13 cellular contexts compared by ENCODE assay signal in the genomic region with DNA sequence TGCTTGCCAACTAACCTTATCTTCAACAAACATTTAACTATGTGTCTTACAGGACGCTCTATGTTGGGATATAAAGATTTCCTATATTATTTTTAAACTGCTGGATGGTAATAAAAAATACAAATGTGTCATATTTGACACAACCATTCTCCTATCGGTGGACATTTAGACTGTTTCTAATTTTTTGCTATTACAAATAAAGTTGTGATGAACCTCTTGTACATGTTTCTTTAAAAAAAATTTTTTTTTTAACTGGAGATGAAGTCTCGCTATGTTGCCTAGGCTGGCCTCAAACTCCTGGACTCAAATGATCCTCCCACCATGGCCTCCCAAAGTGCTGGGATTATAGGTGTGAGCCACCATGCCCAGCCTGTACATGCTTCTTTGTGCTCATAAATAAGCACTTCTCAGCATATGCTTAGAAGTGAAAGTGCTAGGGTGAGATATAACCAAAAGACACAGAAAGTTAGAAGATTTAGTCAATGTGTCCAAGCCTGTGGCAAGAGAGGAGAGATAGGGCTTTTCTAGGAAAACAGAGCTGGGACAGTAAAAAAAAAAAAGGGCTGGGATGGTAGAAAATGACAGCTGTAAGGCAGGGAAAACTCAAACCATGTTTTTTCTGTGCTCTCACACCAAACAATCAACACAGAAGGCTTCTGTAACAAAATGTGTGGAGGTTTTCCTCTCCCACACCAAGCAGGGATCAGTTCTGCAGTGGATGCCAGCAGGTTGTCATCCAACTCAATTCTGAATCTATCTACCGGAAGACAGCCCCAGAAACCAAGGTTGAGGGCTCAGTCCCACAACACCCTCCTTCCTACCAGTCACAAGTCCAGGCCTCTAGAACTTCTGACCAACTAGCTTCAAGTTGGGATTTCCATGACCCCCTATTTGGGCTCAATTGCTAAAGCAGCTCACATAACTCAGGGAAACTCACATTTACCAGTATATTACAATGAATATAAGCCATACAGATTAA.
A peak's percentile ranks its signal among the peaks of the same experiment; 100 is the strongest.
DNase-seq lines count a peak whose midpoint lies in the region; ATAC-seq and TF ChIP-seq lines count a peak whose summit lies in the region.
"Had no signal": no experiment of that assay in that cellular context is flagged by ENCODE, and none has a peak within 500 bp of the region (broad histone marks: within the 10 kb centered on the region; RNA-seq: fewer than 3 reads in every experiment).

No MANE protein-coding gene starts in this region.

- ATAC-seq in GM19455 (IDR thresholded peaks at IDR 0.05; ENCODE audit: unreplicated experiment) (no peak), WTC11 (no peak)

- no peaks in the 10 kb centered on the region for H3K27me3 Mint-ChIP-seq in progenitor cell of endocrine pancreas
- H3K27me3 Mint-ChIP-seq in activated CD4-positive, alpha-beta memory T cell treated with anti-CD3 and anti-CD28 coated beads, Interleukin-2, amount 10 ng/mL, durations not matched to agents 7 days and 5 days, result no peaks in the 10 kb centered on the region
- no peaks in the 10 kb centered on the region for H3K27me3 Mint-ChIP-seq in WTC11 (ENCODE audit: low read depth)

- peaks cover 0 to 9% (median 0%) of the 10 kb centered on the region in 11 experiments; a peak in 6 of 22 replicates for H4K20me1 ChIP-seq in BLaER1 treated with 17β-estradiol and CSF1 and Interleukin-3, amounts not matched to agents 10 nM and 100 nM

- peak overlapping the region; percentile 87 for H3K27ac Mint-ChIP-seq in progenitor cell of endocrine pancreas
- H3K27ac Mint-ChIP-seq in activated CD4-positive, alpha-beta memory T cell treated with anti-CD3 and anti-CD28 coated beads, Interleukin-2, amount 10 ng/mL, durations not matched to agents 7 days and 5 days, result no peak overlapping the region
- no peak overlapping the region; the same call in 1 of the 2 replicates for H3K27ac Mint-ChIP-seq in WTC11
- H3K27ac Mint-ChIP-seq: activated T-cell treated with anti-CD3 and anti-CD28 coated beads, Interleukin-2, amount 50 U/mL, for 72 hours had no signal

- peak overlapping the region; percentile 77 to 97 (median 84) for H3K27ac ChIP-seq in BLaER1 treated with 17β-estradiol and CSF1 and Interleukin-3, amounts not matched to agents 10 nM and 100 nM
- H3K27ac ChIP-seq in KOPT-K1 (ENCODE audit: low read depth, low read length, poor library complexity, severe bottlenecking) (peak overlapping the region; percentile 26), cingulate gyrus (ENCODE audit: low read depth, low read length) (peak overlapping the region; percentile 42)

- H3K9me3 ChIP-seq in BLaER1 treated with 17β-estradiol and CSF1 and Interleukin-3, amounts not matched to agents 10 nM and 100 nM (replicated peaks in 1 of 11), result peaks cover 0 to 5% (median 0%) of the 10 kb centered on the region in 11 experiments; a peak in 4 of 22 replicates
- no peaks in the 10 kb centered on the region for H3K9me3 ChIP-seq in KOPT-K1 (ENCODE audit: insufficient read depth, low read length, poor library complexity, severe bottlenecking)
- H3K9me3 ChIP-seq: mucosa of descending colon had no signal

- H3K36me3 Mint-ChIP-seq in progenitor cell of endocrine pancreas (ENCODE audit: insufficient read depth) (peaks cover 1% of the 10 kb centered on the region), WTC11 (peaks cover 6% of the 10 kb centered on the region)
- H3K36me3 Mint-ChIP-seq in activated CD4-positive, alpha-beta memory T cell treated with anti-CD3 and anti-CD28 coated beads, Interleukin-2, amount 10 ng/mL, durations not matched to agents 7 days and 5 days (ENCODE audit: low read depth), result peaks cover 4% of the 10 kb centered on the region

- TF ChIP-seq CTCF in progenitor cell of endocrine pancreas (IDR thresholded peaks at IDR 0.05; ENCODE audit: unreplicated experiment) (no peak), WTC11 (IDR thresholded peaks at IDR 0.05) (no peak)

- peaks cover 7 to 44% (median 24%) of the 10 kb centered on the region in 11 experiments; a peak in 21 of 22 replicates for H3K36me3 ChIP-seq in BLaER1 treated with 17β-estradiol and CSF1 and Interleukin-3, amounts not matched to agents 10 nM and 100 nM
- no peaks in the 10 kb centered on the region for H3K36me3 ChIP-seq in KOPT-K1 (ENCODE audit: insufficient read depth, low read length)

- peak overlapping the region; percentile 33 to 79 (median 65); a peak in 19 of 22 replicates for H3K9ac ChIP-seq in BLaER1 treated with 17β-estradiol and CSF1 and Interleukin-3, amounts not matched to agents 10 nM and 100 nM

- H3K4me1 ChIP-seq in BLaER1 treated with 17β-estradiol and CSF1 and Interleukin-3, amounts not matched to agents 10 nM and 100 nM, result peaks cover 77 to 90% (median 83%) of the 10 kb centered on the region in 10 experiments

- POLR2A ChIA-PET in activated CD4-positive, alpha-beta memory T cell treated with anti-CD3 and anti-CD28 coated beads, Interleukin-2, amount 10 ng/mL, durations not matched to agents 7 days and 5 days (lab: Charles Lee), result no interaction called here
- POLR2A ChIA-PET in WTC11 (lab: Charles Lee), result no interaction called here

- peak overlapping the region; percentile 77 to 92 (median 85) for H3K4me2 ChIP-seq in BLaER1 treated with 17β-estradiol and CSF1 and Interleukin-3, amounts not matched to agents 10 nM and 100 nM

- H3K9me3 Mint-ChIP-seq in progenitor cell of endocrine pancreas (ENCODE audit: low read depth), result no peaks in the 10 kb centered on the region
- H3K9me3 Mint-ChIP-seq in activated CD4-positive, alpha-beta memory T cell treated with anti-CD3 and anti-CD28 coated beads, Interleukin-2, amount 10 ng/mL, durations not matched to agents 7 days and 5 days, result no peaks in the 10 kb centered on the region
- peaks cover 5% of the 10 kb centered on the region for H3K9me3 Mint-ChIP-seq in WTC11
- H3K9me3 Mint-ChIP-seq: activated T-cell treated with anti-CD3 and anti-CD28 coated beads, Interleukin-2, amount 50 U/mL, for 72 hours had no signal

- H3K4me3 Mint-ChIP-seq in progenitor cell of endocrine pancreas (ENCODE audit: low read depth) (no peak overlapping the region), WTC11 (no peak overlapping the region)
- H3K4me3 Mint-ChIP-seq in activated CD4-positive, alpha-beta memory T cell treated with anti-CD3 and anti-CD28 coated beads, Interleukin-2, amount 10 ng/mL, durations not matched to agents 7 days and 5 days, result no peak overlapping the region
- H3K4me3 Mint-ChIP-seq: activated T-cell treated with anti-CD3 and anti-CD28 coated beads, Interleukin-2, amount 50 U/mL, for 72 hours had no signal

- no peak for DNase-seq in progenitor cell of endocrine pancreas (ENCODE audit: low spot score, unreplicated experiment)
- DNase-seq in activated CD4-positive, alpha-beta memory T cell treated with anti-CD3 and anti-CD28 coated beads, Interleukin-2, amount 10 ng/mL, durations not matched to agents 7 days and 5 days, result no peak
- no peak for DNase-seq in WTC11 (ENCODE audit: low spot score)
- no peak for DNase-seq in NCI-H345 (lab: John Stamatoyannopoulos, UW)
- DNase-seq: activated T-cell treated with anti-CD3 and anti-CD28 coated beads, Interleukin-2, amount 50 U/mL, for 72 hours; AML-193; mucosa of descending colon; NCI-H1092 treated with DMSO at 0.1 percent for 48 hours; NCI-H524 treated with DMSO at 0.1 percent for 48 hours had no signal

- CTCF ChIA-PET in activated CD4-positive, alpha-beta memory T cell treated with anti-CD3 and anti-CD28 coated beads, Interleukin-2, amount 10 ng/mL, durations not matched to agents 7 days and 5 days (lab: Charles Lee), result interaction anchor here (0.5 kb wide), 1 partner anchor 8 kb away, joined by 3 read pairs; no protein-coding TSS in a partner anchor
- CTCF ChIA-PET in WTC11 (lab: Charles Lee), result interaction anchor here (1.0 kb wide), 1 partner anchor 69 kb away, joined by 3 read pairs; a partner anchor contains a TSS

- H3K4me3 ChIP-seq in BLaER1 treated with 17β-estradiol and CSF1 and Interleukin-3, amounts not matched to agents 10 nM and 100 nM, result peak overlapping the region in 5 of 10 experiments; percentile 10 to 44 (median 30); a peak in 5 of 20 replicates
- H3K4me3 ChIP-seq: mucosa of descending colon had no signal

- H3K4me1 Mint-ChIP-seq in progenitor cell of endocrine pancreas (ENCODE audit: low read depth) (peaks cover 8% of the 10 kb centered on the region), WTC11 (peaks cover 30% of the 10 kb centered on the region)
- H3K4me1 Mint-ChIP-seq in activated CD4-positive, alpha-beta memory T cell treated with anti-CD3 and anti-CD28 coated beads, Interleukin-2, amount 10 ng/mL, durations not matched to agents 7 days and 5 days, result peaks cover 27% of the 10 kb centered on the region

- no peaks in the 10 kb centered on the region for H3K27me3 ChIP-seq in BLaER1 treated with 17β-estradiol and CSF1 and Interleukin-3, amounts not matched to agents 10 nM and 100 nM

TF ChIP-seq in WTC11, 78 proteins besides CTCF, POLR2A, EP300 and RAD21 (continues in another document):
- TF ChIP-seq, protein P1, sequence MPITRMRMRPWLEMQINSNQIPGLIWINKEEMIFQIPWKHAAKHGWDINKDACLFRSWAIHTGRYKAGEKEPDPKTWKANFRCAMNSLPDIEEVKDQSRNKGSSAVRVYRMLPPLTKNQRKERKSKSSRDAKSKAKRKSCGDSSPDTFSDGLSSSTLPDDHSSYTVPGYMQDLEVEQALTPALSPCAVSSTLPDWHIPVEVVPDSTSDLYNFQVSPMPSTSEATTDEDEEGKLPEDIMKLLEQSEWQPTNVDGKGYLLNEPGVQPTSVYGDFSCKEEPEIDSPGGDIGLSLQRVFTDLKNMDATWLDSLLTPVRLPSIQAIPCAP (CRISPR knock-in tag; IDR thresholded peaks at IDR 0.05), result no peak
- TF ChIP-seq MXD4 (CRISPR knock-in tag; IDR thresholded peaks at IDR 0.05; ENCODE audit: borderline replicate concordance) (no peak), SP1 (CRISPR knock-in tag; conservative IDR thresholded peaks at IDR 0.05) (no peak), NR3C1 (CRISPR knock-in tag; conservative IDR thresholded peaks at IDR 0.05; ENCODE audit: low read depth) (no peak)

Comparison
In these comparisons a context has a peak if more than half of its experiments do, and no peak if none do; other contexts are left out.
1. H3K27ac ChIP-seq: peak in every context shown above with its lines; median percentile 84 in BLaER1 treated with 17β-estradiol and CSF1 and Interleukin-3, amounts not matched to agents 10 nM and 100 nM; 42 in cingulate gyrus; 26 in KOPT-K1.